ENCODE assay signal across 8 cellular contexts in genomic region chr19:1856345-1856697, GRCh38. TPM values are rescaled to one million over a fixed set of nuclear protein-coding genes. Genes with fewer than 3 reads are reported as not detected.
DNase-seq lines count a peak whose midpoint lies in the region; ATAC-seq and TF ChIP-seq lines count a peak whose summit lies in the region.

No MANE protein-coding gene starts in this region.

- TF ChIP-seq CTCF in GM23338 (conservative IDR thresholded peaks at IDR 0.05; ENCODE audit: low read depth in 2 of 2), result no peak
- TF ChIP-seq CTCF in WERI-Rb-1 (IDR thresholded peaks at IDR 0.05; ENCODE audit: low read depth, low read length), result no peak
- no peak for TF ChIP-seq CTCF in foreskin fibroblast (IDR thresholded peaks at IDR 0.05; ENCODE audit: low read depth, low read length)
- no peak for TF ChIP-seq CTCF in PC-3 (conservative IDR thresholded peaks at IDR 0.05; ENCODE audit: low read depth, low read length)

- H3F3A ChIP-seq in GM23338 (replicated peaks; ENCODE audit: low read depth) (peaks cover 14% of the 10 kb centered on the region), PC-3 (ENCODE audit: low read length, unreplicated experiment) (no peaks in the 10 kb centered on the region)

- H3K4me1 Mint-ChIP-seq in GM23338, result peaks cover 55% of the 10 kb centered on the region

- H3K4me1 ChIP-seq in GM23338 (ENCODE audit: insufficient read depth), result peaks cover 61% of the 10 kb centered on the region
- H3K4me1 ChIP-seq in skeletal muscle tissue (ENCODE audit: control insufficient read depth in 3 of 3, insufficient read depth in 3 of 3, low read length in 3 of 3), result peaks cover 21 to 56% (median 44%) of the 10 kb centered on the region in 3 donors
- peaks cover 15% of the 10 kb centered on the region; the same call in 1 of the 2 replicates for H3K4me1 ChIP-seq in PC-3 (ENCODE audit: insufficient read depth, low read length)

- H3K9ac ChIP-seq in skeletal muscle tissue (ENCODE audit: low read depth in 1 of 3, low read length in 3 of 3), result peak overlapping the region; percentile 45 to 74 (median 72)
- H3K9ac ChIP-seq in PC-3 (ENCODE audit: low read length), result no peak overlapping the region

- H3K27ac ChIP-seq in GM23338 (ENCODE audit: low read depth), result no peak overlapping the region; the same call in 1 of the 2 replicates
- peak overlapping the region; percentile 96 for H3K27ac ChIP-seq in WERI-Rb-1
- peak overlapping the region; percentile 76 for H3K27ac ChIP-seq in skeletal muscle tissue (ENCODE audit: low read depth, low read length)
- no peak overlapping the region for H3K27ac ChIP-seq in PC-3 (ENCODE audit: low read length)

- no peak for ATAC-seq in GM23338
- no peak for ATAC-seq in PC-3

- no peaks in the 10 kb centered on the region for H3K9me2 ChIP-seq in GM23338 (ENCODE audit: insufficient read depth)
- no peaks in the 10 kb centered on the region for H3K9me2 ChIP-seq in PC-3 (replicated peaks; ENCODE audit: low read length)

- H3K27me3 Mint-ChIP-seq in GM23338 (ENCODE audit: insufficient read depth, low read depth, poor library complexity), result peaks cover 18% of the 10 kb centered on the region

- H3K79me2 ChIP-seq in GM23338 (replicated peaks; ENCODE audit: insufficient read depth) (peaks cover 44% of the 10 kb centered on the region), PC-3 (ENCODE audit: low read length) (peaks cover 72% of the 10 kb centered on the region)

- H3K4me2 ChIP-seq in GM23338 (peak overlapping the region; percentile 98), PC-3 (ENCODE audit: low read length) (no peak overlapping the region)

- CTCF ChIA-PET in PC-3 (lab: Charles Lee), result no interaction called here

- peaks cover 5% of the 10 kb centered on the region; the same call in 1 of the 3 replicates for H3K36me3 Mint-ChIP-seq in GM23338 (ENCODE audit: low read depth)

- H3K36me3 ChIP-seq in GM23338 (ENCODE audit: insufficient read depth) (no peaks in the 10 kb centered on the region), WERI-Rb-1 (peaks cover 7% of the 10 kb centered on the region), skeletal muscle tissue (ENCODE audit: control insufficient read depth in 3 of 3, insufficient read depth in 3 of 3, low read length in 3 of 3) (no peaks in the 10 kb centered on the region), PC-3 (ENCODE audit: low read depth, low read length) (no peaks in the 10 kb centered on the region)

- no peaks in the 10 kb centered on the region for H3K9me3 ChIP-seq in WERI-Rb-1 (ENCODE audit: severe bottlenecking)
- no peaks in the 10 kb centered on the region for H3K9me3 ChIP-seq in skeletal muscle tissue (ENCODE audit: control insufficient read depth in 3 of 3, low read length in 3 of 3)
- no peaks in the 10 kb centered on the region for H3K9me3 ChIP-seq in PC-3 (ENCODE audit: low read length)

- peak overlapping the region; percentile 44; the same call in 1 of the 2 replicates for H3K27ac Mint-ChIP-seq in GM23338

- H2AFZ ChIP-seq in GM23338, result no peak overlapping the region
- H2AFZ ChIP-seq in PC-3 (ENCODE audit: low read length), result no peak overlapping the region

- H3K27me3 ChIP-seq in GM23338 (ENCODE audit: insufficient read depth) (peaks cover 5% of the 10 kb centered on the region), WERI-Rb-1 (ENCODE audit: insufficient read depth, low read depth, severe bottlenecking) (no peaks in the 10 kb centered on the region), skeletal muscle tissue (ENCODE audit: control insufficient read depth in 3 of 3, insufficient read depth in 3 of 3, low read length in 3 of 3) (peaks cover 0 to 19% (median 16%) of the 10 kb centered on the region in 3 donors), PC-3 (ENCODE audit: low read length) (no peaks in the 10 kb centered on the region)

- H3K4me3 ChIP-seq in GM23338 (peak overlapping the region; percentile 74), WERI-Rb-1 (ENCODE audit: low read depth, low read length) (peak overlapping the region; percentile 42), foreskin fibroblast (ENCODE audit: low read depth in 1 of 2, low read length in 2 of 2) (peak overlapping the region; percentile 27 to 52), skeletal muscle tissue (ENCODE audit: low read length in 3 of 3) (peak overlapping the region; percentile 52 to 67 (median 60)), PC-3 (ENCODE audit: low read length) (no peak overlapping the region)

- H3K4me3 Mint-ChIP-seq in GM23338, result peak overlapping the region; percentile 61

- H3K9me3 Mint-ChIP-seq in GM23338, result no peaks in the 10 kb centered on the region

- H4K20me1 ChIP-seq in GM23338 (replicated peaks; ENCODE audit: insufficient read depth) (peaks cover 21% of the 10 kb centered on the region; the same call in 1 of the 2 replicates), PC-3 (ENCODE audit: low read length) (peaks cover 20% of the 10 kb centered on the region)

- intact Hi-C loops in PC-3 (cut with micrococcal nuclease), result no loop called here

- no TSS peak for BruUV-seq in PC-3 (replicated peaks; lab: Mats Ljungman, UMichigan)

- POLR2A ChIA-PET in PC-3 (lab: Charles Lee; ENCODE audit: unreplicated experiment), result no interaction called here

- DNase-seq in GM23338 (ENCODE audit: low spot score) (no peak), WERI-Rb-1 (peak; percentile 64), foreskin fibroblast (peak in 1 of 2 donors; percentile 16), PC-3 (no peak), NCI-H2196 treated with DMSO at 0.1 percent for 48 hours (lab: John Stamatoyannopoulos, UW; ENCODE audit: unreplicated experiment) (no peak), NCI-H1092 treated with DMSO at 0.1 percent for 48 hours (lab: John Stamatoyannopoulos, UW) (no peak), occipital lobe (lab: John Stamatoyannopoulos, UW) (no peak)

TF ChIP-seq in GM23338, 12 proteins besides CTCF, POLR2A, EP300 and RAD21 (continues in another document):
- TF ChIP-seq ZNF331 (CRISPR knock-in tag; IDR thresholded peaks at IDR 0.05; ENCODE audit: low read depth) (no peak), JUNB (IDR thresholded peaks at IDR 0.05; ENCODE audit: unreplicated experiment) (no peak), EZH2 (IDR thresholded peaks at IDR 0.05; ENCODE audit: low read depth, unreplicated experiment) (no peak), NANOG (IDR thresholded peaks at IDR 0.05; ENCODE audit: borderline replicate concordance) (no peak), ZNF114 (CRISPR knock-in tag; IDR thresholded peaks at IDR 0.05) (no peak)

RNA-seq across cellular contexts. Expression of gene KLF16, which starts 7.1 kb away (rescaled TPM):
- 20.2 and 22.0 TPM in 2 replicates for total RNA-seq in GM23338 (2014; rRNA removed; shearing (Covaris generic))
- 8.9 and 12.3 TPM in 2 replicates for polyA plus RNA-seq in GM23338 (2016; fragmentation: Nextera tagmentation; extraction: Ambion mirVana)
- total RNA-seq in skeletal muscle tissue, result 2.6 TPM
- total RNA-seq in PC-3 (2014; rRNA removed), result 15.1 and 20.9 TPM in 2 replicates
- 3.3 TPM for total RNA-seq in occipital lobe

RNA-seq across cellular contexts. Expression of gene REXO1, which starts 8.0 kb away (rescaled TPM):
- 28.4 and 90.1 TPM in 2 replicates for total RNA-seq in GM23338 (2014; rRNA removed; shearing (Covaris generic))
- polyA plus RNA-seq in GM23338 (2016; fragmentation: Nextera tagmentation; extraction: Ambion mirVana), result 20.2 and 23.5 TPM in 2 replicates
- total RNA-seq in skeletal muscle tissue, result 5.7 TPM
- total RNA-seq in PC-3 (2014; rRNA removed), result 21.4 and 24.3 TPM in 2 replicates
- 2.8 TPM for total RNA-seq in occipital lobe

RNA-seq across cellular contexts. Expression of gene ABHD17A, which starts 29.0 kb away (rescaled TPM):
- 68.8 and 99.9 TPM in 2 replicates for total RNA-seq in GM23338 (2014; rRNA removed; shearing (Covaris generic))
- polyA plus RNA-seq in GM23338 (2016; fragmentation: Nextera tagmentation; extraction: Ambion mirVana), result 34.2 and 37.1 TPM in 2 replicates
- total RNA-seq in skeletal muscle tissue, result 52.7 TPM
- 101 and 102 TPM in 2 replicates for total RNA-seq in PC-3 (2014; rRNA removed)
- 50.5 TPM for total RNA-seq in occipital lobe

RNA-seq across cellular contexts. Expression of gene ATP8B3, which starts 44.2 kb away (rescaled TPM):
- total RNA-seq in GM23338 (2014; rRNA removed; shearing (Covaris generic)), result 2.8 and 6.0 TPM in 2 replicates
- 1.7 and 2.1 TPM in 2 replicates for polyA plus RNA-seq in GM23338 (2016; fragmentation: Nextera tagmentation; extraction: Ambion mirVana)
- total RNA-seq in skeletal muscle tissue, result 0.52 TPM
- 3.9 and 4.2 TPM in 2 replicates for total RNA-seq in PC-3 (2014; rRNA removed)
- under 0.01 TPM for total RNA-seq in occipital lobe

RNA-seq across cellular contexts. Expression of gene ADAT3, which starts 48.9 kb away (rescaled TPM):
- total RNA-seq in GM23338 (2014; rRNA removed; shearing (Covaris generic)), result 10.6 and 12.4 TPM in 2 replicates
- polyA plus RNA-seq in GM23338 (2016; fragmentation: Nextera tagmentation; extraction: Ambion mirVana), result 7.8 and 7.9 TPM in 2 replicates
- total RNA-seq in skeletal muscle tissue (1.0 TPM), PC-3 (2014; rRNA removed) (8.4 and 10.3 TPM in 2 replicates), occipital lobe (1.2 TPM)

Comparison
In these comparisons a context has a peak if more than half of its experiments do, and no peak if none do; other contexts are left out.
1. H3K27ac ChIP-seq: peak in WERI-Rb-1 (single experiment) and skeletal muscle tissue (single experiment); none in GM23338 (single experiment) and PC-3 (single experiment).